1 cellular context compared by ENCODE assay signal in genomic region chr2:69163109-69163508, GRCh38.
TF ChIP-seq lines count a peak whose summit lies in the region.

No MANE protein-coding gene starts in this region.

TF ChIP-seq in GM23338, 12 proteins besides CTCF, POLR2A, EP300 and RAD21 (continued from another document):
- TF ChIP-seq ETS1 (IDR thresholded peaks at IDR 0.05), result no peak
- TF ChIP-seq CREB1 (CRISPR knock-in tag; IDR thresholded peaks at IDR 0.05; ENCODE audit: low read depth), result no peak
- TF ChIP-seq ZNF114 (CRISPR knock-in tag; IDR thresholded peaks at IDR 0.05), result no peak
- TF ChIP-seq STAT1 (IDR thresholded peaks at IDR 0.05; ENCODE audit: unreplicated experiment), result no peak
- no peak for TF ChIP-seq EZH2phosphoT487 (IDR thresholded peaks at IDR 0.05; ENCODE audit: unreplicated experiment)
- no peak for TF ChIP-seq EZH2 (IDR thresholded peaks at IDR 0.05; ENCODE audit: low read depth, unreplicated experiment)
